ENCODE assay signal across 8 cellular contexts in genomic region chr17:82050761-82051641, GRCh38. TPM values are rescaled to one million over a fixed set of nuclear protein-coding genes. Genes with fewer than 3 reads are reported as not detected.
DNase-seq lines count a peak whose midpoint lies in the region; ATAC-seq and TF ChIP-seq lines count a peak whose summit lies in the region.

No MANE protein-coding gene starts in this region.

- no peaks in the 10 kb centered on the region for H3K9me3 ChIP-seq in HUES6 (ENCODE audit: control insufficient read depth, insufficient read depth, low read depth, low read length)

- no peak overlapping the region for H4K5ac ChIP-seq in mesendoderm (ENCODE audit: low read length)

- H3K18ac ChIP-seq in mesendoderm (ENCODE audit: low read length) = no peak overlapping the region

- no peak overlapping the region for H2BK5ac ChIP-seq in mesendoderm (ENCODE audit: low read length)

- H3K9me3 Mint-ChIP-seq in Calu3 (ENCODE audit: low read depth, unreplicated experiment) = no peaks in the 10 kb centered on the region

- H3K27me3 ChIP-seq in HUES6 (ENCODE audit: control insufficient read depth, insufficient read depth, low read length) = no peaks in the 10 kb centered on the region
- H3K27me3 ChIP-seq in mesendoderm (ENCODE audit: insufficient read depth, low read length, poor library complexity) = no peaks in the 10 kb centered on the region

- H3K27ac Mint-ChIP-seq in Calu3 (ENCODE audit: unreplicated experiment) = peak overlapping the region; percentile 60

- H3K79me1 ChIP-seq in mesendoderm (ENCODE audit: low read length) = peaks cover 3% of the 10 kb centered on the region

- peak overlapping the region; percentile 82 for H2AK5ac ChIP-seq in mesendoderm (ENCODE audit: low read length)

- H3K36me3 ChIP-seq in HUES6 (ENCODE audit: control insufficient read depth, insufficient read depth, low read length) (peaks cover 66% of the 10 kb centered on the region), mesendoderm (ENCODE audit: control insufficient read depth, insufficient read depth, low read length) (peaks cover 6% of the 10 kb centered on the region)

- peak overlapping the region; percentile 41 for H3K9ac ChIP-seq in HUES6 (ENCODE audit: low read length)
- peak overlapping the region; percentile 73 for H3K9ac ChIP-seq in mesendoderm (ENCODE audit: low read length)

- H3K4me1 Mint-ChIP-seq in Calu3 (ENCODE audit: low read depth, unreplicated experiment) = no peaks in the 10 kb centered on the region

- no peak overlapping the region for H3K4ac ChIP-seq in mesendoderm (ENCODE audit: low read depth, low read length)

- no peak overlapping the region for H2BK120ac ChIP-seq in mesendoderm (ENCODE audit: low read depth, low read length)

- peak overlapping the region; percentile 86 for H3K56ac ChIP-seq in mesendoderm (ENCODE audit: low read length)

- H3K27ac ChIP-seq in HUES6 (ENCODE audit: low read depth, low read length) (no peak overlapping the region), mesendoderm (ENCODE audit: low read depth, low read length) (no peak overlapping the region)

- H3K27me3 Mint-ChIP-seq in Calu3 (ENCODE audit: unreplicated experiment) = no peaks in the 10 kb centered on the region

- DNase-seq in Calu3 (no peak), choroid plexus epithelial cell (ENCODE audit: low read depth) (no peak), mesendoderm (no peak), NCI-H1092 (lab: John Stamatoyannopoulos, UW) (no peak)
- DNase-seq in stimulated activated CD8-positive, alpha-beta memory T cell treated with anti-CD3 and anti-CD28 coated beads, Interleukin-4, amount 100 ng/mL, for 48 hours = no peak

- peak overlapping the region; percentile 46 for H3K4me2 ChIP-seq in mesendoderm (ENCODE audit: low read length)

- TF ChIP-seq CTCF in Calu3 (IDR thresholded peaks at IDR 0.05; ENCODE audit: unreplicated experiment) = no peak
- TF ChIP-seq CTCF in choroid plexus epithelial cell (conservative IDR thresholded peaks at IDR 0.05; ENCODE audit: low read depth, low read length) = no peak

- H3K4me3 Mint-ChIP-seq in Calu3 (ENCODE audit: low read depth, unreplicated experiment) = peak overlapping the region; percentile 80

- no peak overlapping the region for H4K8ac ChIP-seq in mesendoderm (ENCODE audit: low read depth, low read length)

- no CpG with 5 or more reads among the region's 79 CpGs for WGBS in mesendoderm (ENCODE audit: extremely low coverage, insufficient coverage, low lambda C conversion rate)

- intact Hi-C loops in Calu3 (cut with micrococcal nuclease; ENCODE audit: unreplicated experiment) = no loop called here

- CTCF ChIA-PET in Calu3 (lab: Charles Lee) = interaction anchor here (1.3 kb wide), 1 partner anchor 13 kb away, joined by 4 read pairs; the partner anchor contains the start of gene DCXR

- peaks cover 7% of the 10 kb centered on the region for H3K79me2 ChIP-seq in mesendoderm (ENCODE audit: control insufficient read depth, insufficient read depth, low read length)

- H3K36me3 Mint-ChIP-seq in Calu3 (ENCODE audit: insufficient read depth, unreplicated experiment) = peaks cover 67% of the 10 kb centered on the region

- H3K4me3 ChIP-seq in HUES6 (ENCODE audit: low read depth, low read length) = peak overlapping the region; percentile 99
- H3K4me3 ChIP-seq in choroid plexus epithelial cell (ENCODE audit: low read depth, low read length) = peak overlapping the region; percentile 77
- H3K4me3 ChIP-seq in mesendoderm (ENCODE audit: low read length) = peak overlapping the region; percentile 28

- no TSS peak for BruUV-seq in Calu3 (replicated peaks; lab: Mats Ljungman, UMichigan)

- no peak for ATAC-seq in HG02981 (IDR thresholded peaks at IDR 0.05; ENCODE audit: unreplicated experiment)
- no peak for ATAC-seq in HG03469 (IDR thresholded peaks at IDR 0.05; ENCODE audit: unreplicated experiment)

- peak overlapping the region; percentile 89 for H3K23ac ChIP-seq in mesendoderm (ENCODE audit: low read length)

- no peak overlapping the region for H2BK15ac ChIP-seq in mesendoderm (replicated peaks; ENCODE audit: low read depth)

- H3K4me1 ChIP-seq in HUES6 (ENCODE audit: control insufficient read depth, insufficient read depth, low read length) (peaks cover 9% of the 10 kb centered on the region), mesendoderm (ENCODE audit: control insufficient read depth, low read depth, low read length) (no peaks in the 10 kb centered on the region)

RNA-seq across cellular contexts. Expression of gene RFNG, which starts 0.6 kb away (rescaled TPM):
- 26.4 and 33.5 TPM in 2 replicates for total RNA-seq in Calu3 (2022)
- 15.5 TPM for polyA plus RNA-seq in mesendoderm (2013, experiment 1 of 2)
- polyA plus RNA-seq in mesendoderm (2013, experiment 2 of 2) = 14.9 TPM

RNA-seq across cellular contexts. Expression of gene GPS1, which starts 0.7 kb away (rescaled TPM):
- 114 and 115 TPM in 2 replicates for total RNA-seq in Calu3 (2022)
- polyA plus RNA-seq in mesendoderm (2013, experiment 1 of 2) = 88.2 TPM
- 89.5 TPM for polyA plus RNA-seq in mesendoderm (2013, experiment 2 of 2)

RNA-seq across cellular contexts. Expression of gene DCXR, which starts 13.5 kb away (rescaled TPM):
- 87.8 and 95.3 TPM in 2 replicates for total RNA-seq in Calu3 (2022)
- 34.8 TPM for polyA plus RNA-seq in mesendoderm (2013, experiment 1 of 2)
- polyA plus RNA-seq in mesendoderm (2013, experiment 2 of 2) = 34.4 TPM

RNA-seq across cellular contexts. Expression of gene DUS1L, which starts 14.6 kb away (rescaled TPM):
- total RNA-seq in Calu3 (2022) = 132 and 146 TPM in 2 replicates
- 35.4 TPM for polyA plus RNA-seq in mesendoderm (2013, experiment 1 of 2)
- polyA plus RNA-seq in mesendoderm (2013, experiment 2 of 2) = 32.5 TPM

RNA-seq across cellular contexts. Expression of gene RAC3, which starts 19.5 kb away (rescaled TPM):
- total RNA-seq in Calu3 (2022) = 8.0 and 9.3 TPM in 2 replicates
- 97.1 TPM for polyA plus RNA-seq in mesendoderm (2013, experiment 1 of 2)
- 102 TPM for polyA plus RNA-seq in mesendoderm (2013, experiment 2 of 2)

Comparison
In these comparisons a context has a peak if more than half of its experiments do, and no peak if none do; other contexts are left out.
1. H3K4me3 ChIP-seq: peak in every context shown above with its lines; median percentile 99 in HUES6; 77 in choroid plexus epithelial cell; 28 in mesendoderm.